In genomic region chrX:40154853-40155616, GRCh38 we compare ENCODE assay signal across 8 cellular contexts. TPM values are rescaled to one million over a fixed set of nuclear protein-coding genes. Genes with fewer than 3 reads are reported as not detected.
A peak's percentile ranks its signal among the peaks of the same experiment; 100 is the strongest.
DNase-seq lines count a peak whose midpoint lies in the region; ATAC-seq, FAIRE-seq and TF ChIP-seq lines count a peak whose summit lies in the region.

No MANE protein-coding gene starts in this region.

- peak; percentile 71 for DNase-seq in GM10266 (ENCODE audit: extremely low spot score)
- DNase-seq in NOMO-1 treated with dmso at 0.1 percent for 144 hours (lab: John Stamatoyannopoulos, UW; ENCODE audit: unreplicated experiment), result peak; percentile 66
- DNase-seq in astrocyte (ENCODE audit: low read depth), result no peak
- DNase-seq in small intestine, result peak; percentile 48

- no peaks in the 10 kb centered on the region for H3K36me3 ChIP-seq in astrocyte (ENCODE audit: insufficient read depth, low read length)
- no peaks in the 10 kb centered on the region for H3K36me3 ChIP-seq in iPS-18a (ENCODE audit: control insufficient read depth, low read depth, low read length)
- no peaks in the 10 kb centered on the region for H3K36me3 ChIP-seq in small intestine (ENCODE audit: control insufficient read depth in 2 of 2, insufficient read depth in 2 of 2, low read length in 2 of 2)

- peaks cover 2% of the 10 kb centered on the region for H3K4me1 Mint-ChIP-seq in astrocyte (ENCODE audit: low read depth, unreplicated experiment)

- peak overlapping the region; percentile 86 for H3K4me2 ChIP-seq in astrocyte (ENCODE audit: low read length)

- 0 to 7% (median 6%) methylated on average over 32 to 73 of the region's 73 CpGs for WGBS in small intestine, 3 donors

- H3K9me3 Mint-ChIP-seq in astrocyte (ENCODE audit: unreplicated experiment), result peaks cover 4% of the 10 kb centered on the region

- H2AFZ ChIP-seq in astrocyte (ENCODE audit: low read depth, low read length), result peak overlapping the region; percentile 47

- no peak overlapping the region for H3K27ac Mint-ChIP-seq in astrocyte (ENCODE audit: unreplicated experiment)

- H3K4me3 ChIP-seq in astrocyte (ENCODE audit: insufficient read depth, low read depth, low read length) (peak overlapping the region; percentile 51), iPS-18a (ENCODE audit: low read length) (peak overlapping the region; percentile 61), small intestine (ENCODE audit: low read depth in 1 of 2, low read length in 2 of 2) (peak overlapping the region in 1 of 2 donors; percentile 46)

- H3K27me3 Mint-ChIP-seq in astrocyte (ENCODE audit: low read depth, unreplicated experiment), result peaks cover 6% of the 10 kb centered on the region

- ATAC-seq in GM18519 (IDR thresholded peaks at IDR 0.05; ENCODE audit: low FRiP score, unreplicated experiment) (no peak), GM21360 (IDR thresholded peaks at IDR 0.05; ENCODE audit: unreplicated experiment) (no peak)

- H3K36me3 Mint-ChIP-seq in astrocyte (ENCODE audit: low read depth, unreplicated experiment), result no peaks in the 10 kb centered on the region

- H3K27me3 ChIP-seq in astrocyte (ENCODE audit: insufficient read depth, low read length), result no peaks in the 10 kb centered on the region
- H3K27me3 ChIP-seq in iPS-18a (ENCODE audit: control insufficient read depth, insufficient read depth, low read length), result peaks cover 63% of the 10 kb centered on the region
- H3K27me3 ChIP-seq in small intestine (ENCODE audit: control insufficient read depth in 2 of 2, insufficient read depth in 2 of 2, low read length in 2 of 2), result peaks cover 0 to 5% of the 10 kb centered on the region in 2 donors

- H3K4me3 Mint-ChIP-seq in astrocyte (ENCODE audit: unreplicated experiment), result no peak overlapping the region

- FAIRE-seq in astrocyte (lab: Jason Lieb, UNC), result no peak
- no peak for FAIRE-seq in small intestine (lab: Jason Lieb, UNC)

- H3K9me3 ChIP-seq in astrocyte (ENCODE audit: insufficient read depth, low read depth, low read length) (no peaks in the 10 kb centered on the region), iPS-18a (ENCODE audit: control insufficient read depth, low read depth, low read length) (no peaks in the 10 kb centered on the region), small intestine (ENCODE audit: control insufficient read depth, low read depth) (no peaks in the 10 kb centered on the region)

- no peaks in the 10 kb centered on the region for H3K79me2 ChIP-seq in astrocyte (ENCODE audit: insufficient read depth, low read length)

- H3K4me1 ChIP-seq in astrocyte (ENCODE audit: insufficient read depth, low read length) (peaks cover 9% of the 10 kb centered on the region), iPS-18a (ENCODE audit: control insufficient read depth, low read depth, low read length) (peaks cover 47% of the 10 kb centered on the region), small intestine (ENCODE audit: control insufficient read depth in 2 of 2, insufficient read depth in 1 of 2, low read depth in 1 of 2, low read length in 1 of 2) (no peaks in the 10 kb centered on the region)

- H3K9ac ChIP-seq in astrocyte (ENCODE audit: low read length) (no peak overlapping the region), iPS-18a (ENCODE audit: low read length) (peak overlapping the region; percentile 70)

- H3K27ac ChIP-seq in 22Rv1 (peak overlapping the region; percentile 94), astrocyte (ENCODE audit: low read depth, low read length) (no peak overlapping the region), iPS-18a (ENCODE audit: low read length) (no peak overlapping the region), small intestine (ENCODE audit: low read depth in 1 of 2, low read length in 1 of 2) (peak overlapping the region in 1 of 2 donors; percentile 58)

- no peaks in the 10 kb centered on the region for H4K20me1 ChIP-seq in astrocyte (ENCODE audit: insufficient read depth, low read length)

- no peak for TF ChIP-seq CTCF in 22Rv1 (IDR thresholded peaks at IDR 0.05)
- TF ChIP-seq CTCF in GM10266 (IDR thresholded peaks at IDR 0.05; ENCODE audit: control insufficient read depth, insufficient read depth, low read depth, missing control alignments), result no peak
- no peak for TF ChIP-seq CTCF in astrocyte (IDR thresholded peaks at IDR 0.05; ENCODE audit: insufficient read depth, low read depth, low read length)

RNA-seq across cellular contexts. Expression of gene BCOR, which starts 57.3 kb away (rescaled TPM):
- total RNA-seq in astrocyte, result 9.0 TPM in 2 replicates
- 10 to 100 TPM in 1 of 3 donors, 1 to 10 TPM in 2; 5.1 to 10.4 (median 6.5) TPM for polyA plus RNA-seq in small intestine
